Comparison of ENCODE assay signal across 20 cellular contexts in genomic region chr5:29079771-29080170, GRCh38.
DNase-seq lines count a peak whose midpoint lies in the region; ATAC-seq lines count a peak whose summit lies in the region.
"Had no signal": no experiment of that assay in that cellular context is flagged by ENCODE, and none has a peak within 500 bp of the region (broad histone marks: within the 10 kb centered on the region; RNA-seq: fewer than 3 reads in every experiment).

No MANE protein-coding gene starts in this region.

- H3K9me3 Mint-ChIP-seq in CD8-positive, alpha-beta memory T cell, result peaks cover 8 to 51% (median 17%) of the 10 kb centered on the region in 5 donors

- H3K27ac Mint-ChIP-seq in CD8-positive, alpha-beta memory T cell, result no peak overlapping the region
- H3K27ac Mint-ChIP-seq: activated naive CD4-positive, alpha-beta T cell treated with anti-CD3 and anti-CD28 coated beads, Interleukin-2, amount 10 ng/mL, durations not matched to agents 7 days and 5 days; HFFc6; IgD-negative memory B cell had no signal

- peak; percentile 4 for DNase-seq in ACHN
- DNase-seq in HT-29 (ENCODE audit: low spot score), result peak; percentile 36
- peak; percentile 2 for DNase-seq in SJCRH30
- peak; percentile 20 for DNase-seq in iPS DF 19.7 (ENCODE audit: low read depth, low spot score)
- no peak for DNase-seq in NCI-H526 treated with DMSO at 0.1 percent for 48 hours (lab: John Stamatoyannopoulos, UW)
- DNase-seq in CD8-positive, alpha-beta memory T cell, result no peak
- no peak for DNase-seq in KG1 (lab: John Stamatoyannopoulos, UW)
- DNase-seq: activated CD4-positive, alpha-beta T cell treated with anti-CD3 and anti-CD28 coated beads, Interleukin-2, amount 50 U/mL, for 1 hour; activated naive CD4-positive, alpha-beta T cell treated with anti-CD3 and anti-CD28 coated beads, Interleukin-2, amount 10 ng/mL, durations not matched to agents 7 days and 5 days; activated T-cell treated with anti-CD3 and anti-CD28 coated beads for 4 hours; COR-L47; foreskin melanocyte; HFFc6; NCI-H1417; NK-92 treated with Interleukin-12 subunit alpha and Interleukin-12 subunit beta, amount 100 ng/mL, for 24 hours; retina; SHP77; stomach had no signal

- no peaks in the 10 kb centered on the region for H3K9me3 ChIP-seq in SJCRH30 (replicated peaks)
- H3K9me3 ChIP-seq in CD8-positive, alpha-beta memory T cell (ENCODE audit: low read length), result no peaks in the 10 kb centered on the region
- H3K9me3 ChIP-seq: stomach had no signal

- no peaks in the 10 kb centered on the region for H3K27me3 ChIP-seq in SJCRH30
- H3K27me3 ChIP-seq in CD8-positive, alpha-beta memory T cell (ENCODE audit: insufficient read depth, low read length, poor library complexity, severe bottlenecking), result no peaks in the 10 kb centered on the region
- H3K27me3 ChIP-seq: stomach had no signal

- H3K27ac ChIP-seq in SJCRH30, result no peak overlapping the region
- H3K27ac ChIP-seq in CD8-positive, alpha-beta memory T cell (ENCODE audit: low read depth, low read length), result no peak overlapping the region
- H3K27ac ChIP-seq: stomach had no signal

- no peaks in the 10 kb centered on the region for H3K4me1 Mint-ChIP-seq in CD8-positive, alpha-beta memory T cell
- H3K4me1 Mint-ChIP-seq: activated naive CD4-positive, alpha-beta T cell treated with anti-CD3 and anti-CD28 coated beads, Interleukin-2, amount 10 ng/mL, durations not matched to agents 7 days and 5 days; IgD-negative memory B cell had no signal

- POLR2A ChIA-PET in CD8-positive, alpha-beta memory T cell (lab: Charles Lee), result no interaction called here

- no peak overlapping the region for H3K4me3 Mint-ChIP-seq in CD8-positive, alpha-beta memory T cell
- H3K4me3 Mint-ChIP-seq: activated naive CD4-positive, alpha-beta T cell treated with anti-CD3 and anti-CD28 coated beads, Interleukin-2, amount 10 ng/mL, durations not matched to agents 7 days and 5 days; HFFc6; IgD-negative memory B cell had no signal

- ATAC-seq in HG03175 (IDR thresholded peaks at IDR 0.05; ENCODE audit: unreplicated experiment), result no peak

- H3K36me3 ChIP-seq in SJCRH30, result no peaks in the 10 kb centered on the region
- H3K36me3 ChIP-seq in CD8-positive, alpha-beta memory T cell (ENCODE audit: insufficient read depth, low read length), result no peaks in the 10 kb centered on the region
- H3K36me3 ChIP-seq: stomach had no signal

- no peaks in the 10 kb centered on the region for H3K4me1 ChIP-seq in SJCRH30
- H3K4me1 ChIP-seq in CD8-positive, alpha-beta memory T cell (ENCODE audit: insufficient read depth, low read length), result no peaks in the 10 kb centered on the region
- H3K4me1 ChIP-seq: stomach had no signal

- in situ Hi-C loops in ACHN (cut with HindIII; ENCODE audit: low pct_ligation_motif_present, low pct_unique_long_range_greater_than_20kb, low sequenced_read_pairs), result no loop called here

- CTCF ChIA-PET in CD8-positive, alpha-beta memory T cell (lab: Charles Lee), result no interaction called here

- H3K36me3 Mint-ChIP-seq in CD8-positive, alpha-beta memory T cell, result peaks cover 0 to 1% (median 0%) of the 10 kb centered on the region in 3 donors
- H3K36me3 Mint-ChIP-seq: activated naive CD4-positive, alpha-beta T cell treated with anti-CD3 and anti-CD28 coated beads, Interleukin-2, amount 10 ng/mL, durations not matched to agents 7 days and 5 days; IgD-negative memory B cell had no signal

- H3K4me3 ChIP-seq in SJCRH30, result no peak overlapping the region
- no peak overlapping the region for H3K4me3 ChIP-seq in CD8-positive, alpha-beta memory T cell (ENCODE audit: low read length)
- H3K4me3 ChIP-seq: stomach had no signal

- no peaks in the 10 kb centered on the region for H3K27me3 Mint-ChIP-seq in CD8-positive, alpha-beta memory T cell
- H3K27me3 Mint-ChIP-seq: activated naive CD4-positive, alpha-beta T cell treated with anti-CD3 and anti-CD28 coated beads, Interleukin-2, amount 10 ng/mL, durations not matched to agents 7 days and 5 days; IgD-negative memory B cell had no signal

Comparison
In these comparisons a context has a peak if more than half of its experiments do, and no peak if none do; other contexts are left out.
1. DNase-seq: peak in ACHN (single experiment), HT-29 (single experiment), SJCRH30 (2 of 2) and iPS DF 19.7 (single experiment); none in NCI-H526 treated with DMSO at 0.1 percent for 48 hours (single experiment), CD8-positive, alpha-beta memory T cell (0 of 5) and KG1 (single experiment).